13 cellular contexts compared by ENCODE assay signal in the genomic region with DNA sequence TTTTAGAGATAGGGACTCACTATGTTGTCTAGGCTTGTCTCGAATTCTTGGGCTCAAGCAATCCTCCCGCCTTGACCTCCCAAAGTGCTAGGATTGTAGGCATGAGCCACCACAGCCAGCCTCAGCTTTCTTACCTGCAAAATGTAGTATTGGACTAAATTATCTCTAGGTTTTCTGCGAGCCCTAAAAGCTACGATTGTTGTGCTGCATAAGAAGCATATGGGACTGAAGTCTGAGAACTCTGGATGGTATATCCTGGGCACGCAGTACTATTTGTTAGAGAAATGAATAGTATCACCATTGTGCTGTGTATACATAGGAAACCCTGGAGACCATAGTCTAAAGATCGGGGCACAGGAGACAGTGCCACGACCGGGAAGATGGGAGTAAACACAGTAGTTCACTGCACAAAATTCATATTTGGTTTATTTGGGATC.
DNase-seq lines count a peak whose midpoint lies in the region; ATAC-seq and TF ChIP-seq lines count a peak whose summit lies in the region.
"Had no signal": no experiment of that assay in that cellular context is flagged by ENCODE, and none has a peak within 500 bp of the region (broad histone marks: within the 10 kb centered on the region; RNA-seq: fewer than 3 reads in every experiment).

No MANE protein-coding gene starts in this region.

- H3K4me3 ChIP-seq in OCI-LY3 (ENCODE audit: low read length) (peak overlapping the region; percentile 25), esophagus muscularis mucosa (no peak overlapping the region), spleen (no peak overlapping the region)
- H3K4me3 ChIP-seq: tibial nerve had no signal

- H3K9ac ChIP-seq in OCI-LY3 (ENCODE audit: low read length): peak overlapping the region; percentile 80

- TF ChIP-seq POLR2A in esophagus muscularis mucosa (IDR thresholded peaks at IDR 0.05; ENCODE audit: low read depth) (no peak), spleen (IDR thresholded peaks at IDR 0.05) (no peak)

- WGBS in esophagus muscularis mucosa: 89% methylated on average over 8 of the region's 8 CpGs
- 88 to 96% (median 90%) methylated on average over 8 of the region's 8 CpGs for WGBS in spleen, 5 donors

- H3K36me3 ChIP-seq in OCI-LY3 (replicated peaks; ENCODE audit: low read depth, low read length): peaks cover 33% of the 10 kb centered on the region
- peaks cover 0 to 22% (median 17%) of the 10 kb centered on the region in 4 donors for H3K36me3 ChIP-seq in esophagus muscularis mucosa
- H3K36me3 ChIP-seq in spleen: peaks cover 0 to 27% (median 22%) of the 10 kb centered on the region in 6 donors

- no peaks in the 10 kb centered on the region for H3K27me3 Mint-ChIP-seq in T-helper 1 cell treated with Interleukin-12 subunit alpha and Interleukin-12 subunit beta and Interleukin-4 antibody, amounts not matched to agents 30 μg/mL and 1 μg/mL, for 36 hours (ENCODE audit: low read depth)
- H3K27me3 Mint-ChIP-seq: activated naive CD8-positive, alpha-beta T cell treated with anti-CD3 and anti-CD28 coated beads for 36 hours had no signal

- DNase-seq in T-helper 1 cell (no peak), esophagus muscularis mucosa (ENCODE audit: extremely low spot score) (peak; percentile 7), spleen (no peak), AML-193 (lab: John Stamatoyannopoulos, UW) (no peak)
- DNase-seq in activated naive CD4-positive, alpha-beta T cell treated with Interleukin-2 at 50 U/mL for 16 hours: no peak
- DNase-seq: activated CD4-positive, CD25-positive, alpha-beta regulatory T cell; activated naive CD8-positive, alpha-beta T cell treated with anti-CD3 and anti-CD28 coated beads for 36 hours; NCI-H1105 had no signal

- no peak for ATAC-seq in GM21390 (IDR thresholded peaks at IDR 0.05; ENCODE audit: unreplicated experiment)

- H3K36me3 Mint-ChIP-seq in T-helper 1 cell treated with Interleukin-12 subunit alpha and Interleukin-12 subunit beta and Interleukin-4 antibody, amounts not matched to agents 30 μg/mL and 1 μg/mL, for 36 hours (ENCODE audit: low read depth): peaks cover 19% of the 10 kb centered on the region

- H3K4me1 ChIP-seq in OCI-LY3 (ENCODE audit: low read length) (peaks cover 87% of the 10 kb centered on the region), esophagus muscularis mucosa (peaks cover 48 to 67% (median 63%) of the 10 kb centered on the region in 4 donors), spleen (peaks cover 30 to 80% (median 48%) of the 10 kb centered on the region in 6 donors)

- H3K9me3 Mint-ChIP-seq in T-helper 1 cell treated with Interleukin-12 subunit alpha and Interleukin-12 subunit beta and Interleukin-4 antibody, amounts not matched to agents 30 μg/mL and 1 μg/mL, for 36 hours: no peaks in the 10 kb centered on the region
- H3K9me3 Mint-ChIP-seq: activated naive CD8-positive, alpha-beta T cell treated with anti-CD3 and anti-CD28 coated beads for 36 hours had no signal

- no peaks in the 10 kb centered on the region for H4K20me1 ChIP-seq in OCI-LY3 (ENCODE audit: insufficient read depth, low read length)

- H3K27ac ChIP-seq in OCI-LY3 (ENCODE audit: low read length) (peak overlapping the region; percentile 93), esophagus muscularis mucosa (replicated peaks in 1 of 4) (peak overlapping the region; percentile 10 to 90 (median 69)), spleen (peak overlapping the region; percentile 64 to 90 (median 84))

- no peak for TF ChIP-seq EP300 in esophagus muscularis mucosa (IDR thresholded peaks at IDR 0.05)

- H3K9me3 ChIP-seq in OCI-LY3 (ENCODE audit: insufficient read depth, low read length): no peaks in the 10 kb centered on the region
- H3K9me3 ChIP-seq in esophagus muscularis mucosa: no peaks in the 10 kb centered on the region
- H3K9me3 ChIP-seq in spleen: no peaks in the 10 kb centered on the region
- H3K9me3 ChIP-seq: tibial nerve had no signal

- intact Hi-C loops in esophagus muscularis mucosa (cut with DNase I): no loop called here
- intact Hi-C loops in spleen (cut with DNase I; ENCODE audit: low total_unique reads): no loop called here

- H2AFZ ChIP-seq in OCI-LY3 (ENCODE audit: low read depth, low read length): no peak overlapping the region

- H3K27me3 ChIP-seq in OCI-LY3 (ENCODE audit: low read depth, low read length): no peaks in the 10 kb centered on the region
- no peaks in the 10 kb centered on the region for H3K27me3 ChIP-seq in esophagus muscularis mucosa
- H3K27me3 ChIP-seq in spleen (replicated peaks in 1 of 7): no peaks in the 10 kb centered on the region
- H3K27me3 ChIP-seq: tibial nerve had no signal

- TF ChIP-seq CTCF in OCI-LY3 (IDR thresholded peaks at IDR 0.05; ENCODE audit: low read depth, low read length) (no peak), esophagus muscularis mucosa (IDR thresholded peaks at IDR 0.05) (no peak), spleen (IDR thresholded peaks at IDR 0.05 in 8 of 11, conservative IDR thresholded peaks at IDR 0.05 in 3 of 11) (no peak)

- H3K4me1 Mint-ChIP-seq in T-helper 1 cell treated with Interleukin-12 subunit alpha and Interleukin-12 subunit beta and Interleukin-4 antibody, amounts not matched to agents 30 μg/mL and 1 μg/mL, for 36 hours (ENCODE audit: low read depth): peaks cover 33% of the 10 kb centered on the region

- peak overlapping the region; percentile 67 for H3K4me2 ChIP-seq in OCI-LY3 (ENCODE audit: low read length)

- H3K27ac Mint-ChIP-seq in T-helper 1 cell treated with Interleukin-12 subunit alpha and Interleukin-12 subunit beta and Interleukin-4 antibody, amounts not matched to agents 30 μg/mL and 1 μg/mL, for 36 hours: peak overlapping the region; percentile 76

- H3K79me2 ChIP-seq in OCI-LY3 (ENCODE audit: low read length): peaks cover 16% of the 10 kb centered on the region

- H3K4me3 Mint-ChIP-seq in T-helper 1 cell treated with Interleukin-12 subunit alpha and Interleukin-12 subunit beta and Interleukin-4 antibody, amounts not matched to agents 30 μg/mL and 1 μg/mL, for 36 hours: no peak overlapping the region
- H3K4me3 Mint-ChIP-seq: activated naive CD8-positive, alpha-beta T cell treated with anti-CD3 and anti-CD28 coated beads for 36 hours; naive thymus-derived CD4-positive, alpha-beta T cell had no signal
